8 cellular contexts compared by ENCODE assay signal in the genomic region with DNA sequence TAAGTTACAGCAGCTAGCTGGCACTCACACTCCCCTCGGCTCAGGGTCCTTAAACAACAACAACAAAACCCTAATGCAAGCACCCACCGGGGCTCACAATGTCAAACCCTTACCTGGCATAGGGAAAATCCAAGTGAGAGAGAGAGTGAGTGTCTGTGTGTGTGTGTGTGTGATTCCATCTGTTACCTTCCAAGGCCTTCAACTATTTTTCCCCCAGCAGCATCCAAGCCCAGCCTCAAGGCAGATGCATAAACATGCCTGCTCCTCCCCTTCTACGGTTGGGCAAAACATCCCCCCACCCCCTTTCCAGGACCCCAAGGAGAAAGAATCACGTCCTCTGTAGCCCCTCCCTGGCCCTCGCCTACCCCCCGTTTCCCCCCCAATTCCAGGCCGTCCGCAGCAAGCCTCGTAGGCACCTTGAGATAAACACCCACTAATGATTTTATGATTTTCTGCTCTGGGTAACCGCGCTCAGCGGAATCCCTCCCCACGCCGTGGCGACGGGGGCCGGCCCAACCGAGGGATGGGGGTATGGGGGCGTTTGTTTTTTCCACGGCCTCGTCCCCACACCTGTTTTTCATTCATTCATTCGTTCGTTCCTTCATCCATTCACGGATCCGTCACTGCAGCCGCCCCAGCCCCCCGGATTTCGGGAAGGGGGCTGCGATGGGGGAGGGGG. TPM values are rescaled to one million over a fixed set of nuclear protein-coding genes. Genes with fewer than 3 reads are reported as not detected.
DNase-seq lines count a peak whose midpoint lies in the region; ATAC-seq, FAIRE-seq and TF ChIP-seq lines count a peak whose summit lies in the region.
"Not testable (repeated sequence)": the region's sequence is repeated elsewhere in the genome, so short reads cannot be mapped to it uniquely, and the experiment has no call there.

No MANE protein-coding gene starts in this region.

- TF ChIP-seq CTCF in Loucy (conservative IDR thresholded peaks at IDR 0.05; ENCODE audit: low read length); H1 (IDR thresholded peaks at IDR 0.05; ENCODE audit: control extremely low read depth in 1 of 3, insufficient read depth in 1 of 3, low read depth in 1 of 3, low read length in 3 of 3); keratinocyte (optimal IDR thresholded peaks at IDR 0.05 in 1 of 3, IDR thresholded peaks at IDR 0.05 in 1 of 3, conservative IDR thresholded peaks at IDR 0.05 in 1 of 3; ENCODE audit: extremely low read depth in 1 of 3, insufficient read depth in 2 of 3, low read length in 3 of 3); pancreas (IDR thresholded peaks at IDR 0.05): not testable (repeated sequence)

- not testable (repeated sequence) for TF ChIP-seq POLR2A in H1 (IDR thresholded peaks at IDR 0.05; ENCODE audit: control extremely low read depth in 1 of 2, low read depth in 2 of 2, low read length in 2 of 2)

- POLR2A ChIA-PET in CD8-positive, alpha-beta memory T cell (lab: Charles Lee) = not testable (repeated sequence)
- POLR2A ChIA-PET in H1 (lab: Charles Lee; ENCODE audit: partially characterized antibody) = interaction anchor here (1.7 kb wide), 1 partner anchor 10 kb away, joined by 4 read pairs; no protein-coding TSS in a partner anchor

- H3K4me3 Mint-ChIP-seq in CD8-positive, alpha-beta memory T cell = peak overlapping the region; percentile 79 to 91 (median 86)

- not testable (repeated sequence) for H3K27ac ChIP-seq in CD8-positive, alpha-beta memory T cell (ENCODE audit: low read depth, low read length); H1 (ENCODE audit: low read depth, low read length); keratinocyte (ENCODE audit: control insufficient read depth, insufficient read depth, low read length)
- peak overlapping the region in 2 of 4 donors; percentile 70 to 72 for H3K27ac ChIP-seq in pancreas

- H3K9me3 Mint-ChIP-seq in CD8-positive, alpha-beta memory T cell = not testable (repeated sequence)

- H2BK5ac ChIP-seq in H1 (ENCODE audit: low read depth, low read length) = not testable (repeated sequence)

- H3K9me1 ChIP-seq in keratinocyte (ENCODE audit: control insufficient read depth, extremely low read depth, insufficient read depth, low read length) = not testable (repeated sequence)

- peak in 3 of 4 donors; percentile 17 to 24 (median 20) for ATAC-seq in pancreas

- H3F3A ChIP-seq in Loucy (ENCODE audit: low read depth) = not testable (repeated sequence)

- peaks cover 32% of the 10 kb centered on the region; the same call in 1 of the 2 replicates for H3K79me2 ChIP-seq in Loucy (ENCODE audit: insufficient read depth, low read length)
- H3K79me2 ChIP-seq in H1 (ENCODE audit: control insufficient read depth in 1 of 2, insufficient read depth in 2 of 2, low read length in 2 of 2) = peaks cover 3 to 36% of the 10 kb centered on the region in 2 experiments
- H3K79me2 ChIP-seq in keratinocyte (ENCODE audit: control insufficient read depth, insufficient read depth, low read length) = not testable (repeated sequence)

- FAIRE-seq in H1 (lab: Jason Lieb, UNC); keratinocyte (lab: Jason Lieb, UNC); pancreas (lab: Jason Lieb, UNC): not testable (repeated sequence)

- H3K23ac ChIP-seq in H1 (ENCODE audit: insufficient read length) = not testable (repeated sequence)

- not testable (repeated sequence) for H3K4me3 ChIP-seq in CD8-positive, alpha-beta memory T cell (ENCODE audit: low read length)
- H3K4me3 ChIP-seq in Loucy (ENCODE audit: low read length, poor library complexity, severe bottlenecking) (peak overlapping the region; percentile 77), H1 (ENCODE audit: extremely low read depth in 1 of 4, insufficient read depth in 2 of 4, low read depth in 3 of 4, low read length in 4 of 4) (peak overlapping the region; percentile 41 to 73 (median 54)), keratinocyte (ENCODE audit: control insufficient read depth in 2 of 3, extremely low read depth in 1 of 3, insufficient read depth in 2 of 3, low read depth in 1 of 3, low read length in 3 of 3) (peak overlapping the region in 2 of 3 experiments; percentile 42 to 46), pancreas (peak overlapping the region; percentile 35 to 64 (median 54))

- not testable (repeated sequence) for H4K8ac ChIP-seq in H1 (ENCODE audit: extremely low read depth, insufficient read depth, low read length)

- dilution Hi-C loops in keratinocyte (cut with MboI; ENCODE audit: extremely low pct_ligation_motif_present, low sequenced_read_pairs) = not testable (repeated sequence)

- DNase-seq in CD8-positive, alpha-beta memory T cell; keratinocyte (ENCODE audit: low read depth, low spot score); pancreas: not testable (repeated sequence)
- DNase-seq in SK-MEL-5 (ENCODE audit: low read depth, low spot score) = peak; percentile 14
- peak; percentile 21 for DNase-seq in activated naive CD4-positive, alpha-beta T cell treated with anti-CD3 and anti-CD28 coated beads, Interleukin-2, amount 50 U/mL, for 16 hours
- peak in 1 of 2 experiments; percentile 49 for DNase-seq in H1 (ENCODE audit: low read depth in 1 of 2, low spot score in 2 of 2)
- peak; percentile 52 for DNase-seq in superior temporal gyrus (ENCODE audit: extremely low spot score)

- not testable (repeated sequence) for H3K9me3 ChIP-seq in CD8-positive, alpha-beta memory T cell (ENCODE audit: low read length); Loucy (ENCODE audit: insufficient read depth, low read depth, low read length); H1 (ENCODE audit: insufficient read depth in 2 of 2, low read depth in 1 of 2, low read length in 1 of 2); keratinocyte (ENCODE audit: control insufficient read depth, low read depth, low read length); pancreas

- not testable (repeated sequence) for H2BK20ac ChIP-seq in H1 (ENCODE audit: low read length)

- H3K4me1 ChIP-seq in CD8-positive, alpha-beta memory T cell (ENCODE audit: insufficient read depth, low read length) = peaks cover 12% of the 10 kb centered on the region
- H3K4me1 ChIP-seq in Loucy (ENCODE audit: insufficient read depth, low read length, poor library complexity, severe bottlenecking) = peaks cover 10% of the 10 kb centered on the region
- peaks cover 0 to 13% (median 9%) of the 10 kb centered on the region in 4 experiments; a peak in 6 of 7 replicates for H3K4me1 ChIP-seq in H1 (replicated peaks in 1 of 4; ENCODE audit: control insufficient read depth in 3 of 4, insufficient read depth in 4 of 4, low read length in 3 of 4)
- H3K4me1 ChIP-seq in keratinocyte (ENCODE audit: control insufficient read depth, extremely low read depth, insufficient read depth, low read length); pancreas: not testable (repeated sequence)

- H3K79me1 ChIP-seq in H1 (ENCODE audit: low read depth, low read length) = not testable (repeated sequence)

- not testable (repeated sequence) for TF ChIP-seq RAD21 in H1 (IDR thresholded peaks at IDR 0.05 in 1 of 2, conservative IDR thresholded peaks at IDR 0.05 in 1 of 2; ENCODE audit: low read depth in 2 of 2, low read length in 2 of 2)

- peaks cover 8 to 21% (median 14%) of the 10 kb centered on the region in 3 donors for H3K4me1 Mint-ChIP-seq in CD8-positive, alpha-beta memory T cell

- not testable (repeated sequence) for H3K14ac ChIP-seq in H1 (ENCODE audit: insufficient read length)

- peak overlapping the region; percentile 32; the same call in 1 of the 2 replicates for H3K18ac ChIP-seq in H1 (ENCODE audit: extremely low read depth, low read length)

- CTCF ChIA-PET in CD8-positive, alpha-beta memory T cell (lab: Charles Lee) = interaction anchor here (0.9 to 1.3 kb wide), 2 partner anchors 53 to 158 kb away, joined by 4 read pairs; partner anchors contain the start of genes MEPCE and ZCWPW1
- CTCF ChIA-PET in H1 (lab: Charles Lee; ENCODE audit: partially characterized antibody) = not testable (repeated sequence)

- not testable (repeated sequence) for H4K91ac ChIP-seq in H1 (replicated peaks; ENCODE audit: insufficient read length, low read length)

- H3K27ac Mint-ChIP-seq in CD8-positive, alpha-beta memory T cell = peak overlapping the region in 6 of 8 donors; percentile 29 to 88 (median 68)

- H3K36me3 ChIP-seq in CD8-positive, alpha-beta memory T cell (ENCODE audit: insufficient read depth, low read length); Loucy (ENCODE audit: insufficient read depth, low read length); H1 (ENCODE audit: control insufficient read depth in 2 of 4, insufficient read depth in 4 of 4, low read length in 3 of 4); keratinocyte (ENCODE audit: control insufficient read depth in 2 of 2, extremely low read depth in 1 of 2, insufficient read depth in 2 of 2, low read length in 2 of 2); pancreas: not testable (repeated sequence)

- peak overlapping the region; percentile 79 for H3K4me2 ChIP-seq in Loucy (ENCODE audit: low read depth, low read length, poor library complexity, severe bottlenecking)
- H3K4me2 ChIP-seq in H1 (ENCODE audit: insufficient read depth in 1 of 2, low read depth in 2 of 2, low read length in 2 of 2) = peak overlapping the region; percentile 73 to 83
- peak overlapping the region; percentile 29 for H3K4me2 ChIP-seq in keratinocyte (ENCODE audit: control insufficient read depth, extremely low read depth, insufficient read depth, low read depth, low read length)

- not testable (repeated sequence) for H3K23me2 ChIP-seq in H1 (ENCODE audit: low read depth, low read length)

- not testable (repeated sequence) for H2BK12ac ChIP-seq in H1 (ENCODE audit: low read depth, low read length)

- not testable (repeated sequence) for H3K9me2 ChIP-seq in Loucy (replicated peaks; ENCODE audit: low read depth, low read length)

- H3K56ac ChIP-seq in H1 (replicated peaks; ENCODE audit: insufficient read length, low read depth, low read length) = not testable (repeated sequence)

- H3K27me3 ChIP-seq in CD8-positive, alpha-beta memory T cell (ENCODE audit: insufficient read depth, low read length, poor library complexity, severe bottlenecking); Loucy (ENCODE audit: insufficient read depth, low read length, poor library complexity, severe bottlenecking); H1 (replicated peaks in 1 of 4; ENCODE audit: control insufficient read depth in 3 of 4, extremely low read depth in 1 of 4, insufficient read depth in 3 of 4, low read length in 3 of 4); keratinocyte (ENCODE audit: control insufficient read depth, extremely low read depth, insufficient read depth, low read length); pancreas: not testable (repeated sequence)

- not testable (repeated sequence) for TF ChIP-seq EP300 in H1 (IDR thresholded peaks at IDR 0.05; ENCODE audit: borderline replicate concordance in 1 of 2, low read depth in 2 of 2, low read length in 2 of 2)

- H4K5ac ChIP-seq in H1 (ENCODE audit: insufficient read length, low read depth, low read length) = not testable (repeated sequence)

- H4K20me1 ChIP-seq in Loucy (ENCODE audit: insufficient read depth, low read length, poor library complexity, severe bottlenecking); H1 (replicated peaks in 1 of 2; ENCODE audit: control insufficient read depth in 1 of 2, insufficient read depth in 2 of 2, low read length in 2 of 2); keratinocyte (ENCODE audit: control insufficient read depth, extremely low read depth, insufficient read depth, low read length): not testable (repeated sequence)

- H2AFZ ChIP-seq in Loucy (ENCODE audit: low read length); H1 (ENCODE audit: low read length); keratinocyte (ENCODE audit: control insufficient read depth, low read length): not testable (repeated sequence)

- H3K27me3 Mint-ChIP-seq in CD8-positive, alpha-beta memory T cell = not testable (repeated sequence)

- WGBS in H1 (ENCODE audit: extremely low coverage in 1 of 2, insufficient coverage in 1 of 2, insufficient read length in 1 of 2, insufficient replicate concordance in 2 of 2, low coverage in 1 of 2, low lambda C conversion rate in 2 of 2, missing lambda C conversion rate in 1 of 2), 2 experiments = 2% methylated on average over 18 of the region's 29 CpGs; no CpG with 5 or more reads in 1 of the 2 experiments
- WGBS in pancreas, 2 donors = 1% methylated on average over 24 to 29 of the region's 29 CpGs

- not testable (repeated sequence) for H3K36me3 Mint-ChIP-seq in CD8-positive, alpha-beta memory T cell

- H2BK15ac ChIP-seq in H1 (ENCODE audit: low read length) = not testable (repeated sequence)

- H2BK120ac ChIP-seq in H1 (replicated peaks; ENCODE audit: low read depth, low read length) = not testable (repeated sequence)

- H3K4ac ChIP-seq in H1 (replicated peaks; ENCODE audit: insufficient read length, low read depth, low read length) = not testable (repeated sequence)

- intact Hi-C loops in pancreas (cut with DNase I) = not testable (repeated sequence)

- H3K9ac ChIP-seq in Loucy (ENCODE audit: low read depth, low read length, poor library complexity, severe bottlenecking) (peak overlapping the region; percentile 67), H1 (replicated peaks in 1 of 4; ENCODE audit: extremely low read depth in 1 of 4, low read depth in 3 of 4, low read length in 3 of 4) (peak overlapping the region in 1 of 4 experiments; percentile 63; a peak in 2 of 7 replicates)
- not testable (repeated sequence) for H3K9ac ChIP-seq in keratinocyte (ENCODE audit: control insufficient read depth, extremely low read depth, insufficient read depth, low read length)

- not testable (repeated sequence) for H2AK5ac ChIP-seq in H1 (ENCODE audit: low read depth, low read length)

- in situ Hi-C loops in SK-MEL-5 (cut with HindIII; ENCODE audit: low pct_unique_long_range_greater_than_20kb, low sequenced_read_pairs) = not testable (repeated sequence)

RNA-seq across cellular contexts. Expression of gene SPDYE3, which starts 36.4 kb away (rescaled TPM):
- total RNA-seq in CD8-positive, alpha-beta memory T cell = not detected
- polyA plus RNA-seq in CD8-positive, alpha-beta memory T cell = 9.8 TPM
- 0.05 TPM in 1 of 2 replicates, not detected in the other for total RNA-seq in SK-MEL-5 (2014; rRNA removed; shearing (Covaris generic))
- polyA plus RNA-seq in SK-MEL-5 (2015; cell fraction: cytosol; rRNA removed) = not detected in 2 replicates
- polyA plus RNA-seq in SK-MEL-5 (2015; cell fraction: nucleus; rRNA removed) = not detected in 2 replicates
- total RNA-seq in H1 (2021; fragmentation: NEBNext Ultra II Directional; extraction: Animal tissue kit (Norgen Biotek cat#: 25700)) = not detected in 2 replicates
- polyA plus RNA-seq in H1 (2011; rRNA removed) (not detected in 2 replicates), keratinocyte (not detected in 3 replicates), pancreas (under 1 TPM; 0.08 to 0.09 TPM)
- polyA plus RNA-seq in H1 (2011; cell fraction: cytosol; rRNA removed) = not detected
- polyA plus RNA-seq in H1 (2011; cell fraction: nucleus; rRNA removed) = not detected
- polyA plus RNA-seq in H1 (2012, experiment 1 of 2) = 2.3 to 3.4 TPM (median 2.5 TPM) in 4 replicates
- 1.9 TPM for polyA plus RNA-seq in H1 (2012, experiment 2 of 2)
- polyA plus RNA-seq in H1 (2013, experiment 1 of 2) = not detected
- polyA plus RNA-seq in H1 (2013, experiment 2 of 2) = not detected
- polyA minus RNA-seq in H1 (2011; rRNA and poly(A)+ RNA removed) = not detected in 2 replicates
- polyA minus RNA-seq in H1 (2011; cell fraction: cytosol; rRNA and poly(A)+ RNA removed) = not detected
- not detected for polyA minus RNA-seq in H1 (2011; cell fraction: nucleus; rRNA and poly(A)+ RNA removed)
- not detected for polyA plus RNA-seq in keratinocyte (2011; ENCODE audit: low read depth)
- not detected in 2 replicates for polyA plus RNA-seq in keratinocyte (2011; cell fraction: cytosol; rRNA removed)
- polyA plus RNA-seq in keratinocyte (2011; cell fraction: nucleus; rRNA removed) = not detected in 2 replicates
- polyA plus RNA-seq in keratinocyte (2012; ENCODE audit: low replicate concordance) = 1.5 and 1.9 TPM in 2 replicates
- not detected in 3 replicates for polyA minus RNA-seq in keratinocyte
- polyA minus RNA-seq in keratinocyte (2011; cell fraction: cytosol; rRNA and poly(A)+ RNA removed) = not detected
- polyA minus RNA-seq in keratinocyte (2011; cell fraction: nucleus; rRNA and poly(A)+ RNA removed) = not detected in 2 replicates
- not detected for total RNA-seq in pancreas

RNA-seq across cellular contexts. Expression of gene PVRIG, which starts 51.3 kb away (rescaled TPM):
- 10 to 100 TPM; 23.9 to 24.5 TPM for total RNA-seq in CD8-positive, alpha-beta memory T cell
- polyA plus RNA-seq in CD8-positive, alpha-beta memory T cell = 131 TPM
- not detected in 2 replicates for total RNA-seq in SK-MEL-5 (2014; rRNA removed; shearing (Covaris generic))
- polyA plus RNA-seq in SK-MEL-5 (2015; cell fraction: cytosol; rRNA removed) = not detected in 2 replicates
- polyA plus RNA-seq in SK-MEL-5 (2015; cell fraction: nucleus; rRNA removed) = 0.20 and 1.5 TPM in 2 replicates
- total RNA-seq in H1 (2021; fragmentation: NEBNext Ultra II Directional; extraction: Animal tissue kit (Norgen Biotek cat#: 25700)) = not detected in 2 replicates
- 0.15 TPM in 1 of 2 replicates, not detected in the other for polyA plus RNA-seq in H1 (2011; rRNA removed)
- polyA plus RNA-seq in H1 (2011; cell fraction: cytosol; rRNA removed) = not detected
- not detected for polyA plus RNA-seq in H1 (2011; cell fraction: nucleus; rRNA removed)
- polyA plus RNA-seq in H1 (2012, experiment 1 of 2) = 0.80 to 2.2 TPM (median 1.2 TPM) in 4 replicates
- polyA plus RNA-seq in H1 (2012, experiment 2 of 2) = 2.1 TPM
- polyA plus RNA-seq in H1 (2013, experiment 1 of 2) = not detected
- not detected for polyA plus RNA-seq in H1 (2013, experiment 2 of 2)
- polyA minus RNA-seq in H1 (2011; rRNA and poly(A)+ RNA removed) = not detected in 2 replicates
- polyA minus RNA-seq in H1 (2011; cell fraction: cytosol; rRNA and poly(A)+ RNA removed) = not detected
- polyA minus RNA-seq in H1 (2011; cell fraction: nucleus; rRNA and poly(A)+ RNA removed) = not detected
- polyA plus RNA-seq in keratinocyte = 0.31 to 0.41 TPM (median 0.36 TPM) in 3 replicates
- polyA plus RNA-seq in keratinocyte (2011; ENCODE audit: low read depth) = not detected
- not detected in 2 replicates for polyA plus RNA-seq in keratinocyte (2011; cell fraction: cytosol; rRNA removed)
- 1.2 and 2.8 TPM in 2 replicates for polyA plus RNA-seq in keratinocyte (2011; cell fraction: nucleus; rRNA removed)
- polyA plus RNA-seq in keratinocyte (2012; ENCODE audit: low replicate concordance) = 0.30 TPM in 1 of 2 replicates, not detected in the other
- 1.2 to 1.6 TPM in 2 of 3 replicates, not detected in the other for polyA minus RNA-seq in keratinocyte
- polyA minus RNA-seq in keratinocyte (2011; cell fraction: cytosol; rRNA and poly(A)+ RNA removed) = not detected
- polyA minus RNA-seq in keratinocyte (2011; cell fraction: nucleus; rRNA and poly(A)+ RNA removed) = 3.1 and 4.0 TPM in 2 replicates
- under 1 TPM in 2 of 6 donors, not detected in 4; 0.22 to 0.34 TPM for total RNA-seq in pancreas
- polyA plus RNA-seq in pancreas = under 1 TPM in 1 of 2 donors, not detected in 1; 0.09 TPM

Comparison
In these comparisons a context has a peak if more than half of its experiments do, and no peak if none do; other contexts are left out.
1. H3K4me2 ChIP-seq: peak in every context shown above with its lines; median percentile 79 in Loucy; 78 in H1; 29 in keratinocyte.
2. RNA of gene PVRIG, which starts 51.3 kb away (total RNA-seq): 23.9 to 24.5 TPM in CD8-positive, alpha-beta memory T cell; 0.22 to 0.34 TPM in pancreas, not detected in SK-MEL-5 and not detected in H1; every median in the first group is over 10 times any median in the second.